In genomic region chr14:23181946-23182345, GRCh38 we compare ENCODE assay signal across 11 cellular contexts. TPM values are rescaled to one million over a fixed set of nuclear protein-coding genes. Genes with fewer than 3 reads are reported as not detected.
DNase-seq lines count a peak whose midpoint lies in the region; ATAC-seq and TF ChIP-seq lines count a peak whose summit lies in the region.
"Had no signal": no experiment of that assay in that cellular context is flagged by ENCODE, and none has a peak within 500 bp of the region (broad histone marks: within the 10 kb centered on the region; RNA-seq: fewer than 3 reads in every experiment).

No MANE protein-coding gene starts in this region.

- TF ChIP-seq CTCF in H9 (conservative IDR thresholded peaks at IDR 0.05) (no peak), kidney epithelial cell (IDR thresholded peaks at IDR 0.05; ENCODE audit: insufficient read depth, low read length, poor library complexity, severe bottlenecking) (no peak), spleen (IDR thresholded peaks at IDR 0.05 in 8 of 11, conservative IDR thresholded peaks at IDR 0.05 in 3 of 11) (no peak)

- no peak overlapping the region for H3T11ph ChIP-seq in H9 (ENCODE audit: low read length)

- H3K4me1 ChIP-seq in H9 (ENCODE audit: insufficient read depth, low read length) (no peaks in the 10 kb centered on the region), spleen (peaks cover 4 to 40% (median 19%) of the 10 kb centered on the region in 6 donors)

- no peak overlapping the region for H4K91ac ChIP-seq in H9 (ENCODE audit: insufficient read length, low read depth, low read length)

- no peak overlapping the region for H3K4me3 Mint-ChIP-seq in H9
- no peak overlapping the region for H3K4me3 Mint-ChIP-seq in activated T-helper 1 cell treated with anti-CD3 and anti-CD28 coated beads, Interleukin-12 subunit alpha, Interleukin-12 subunit beta, Interleukin-2, Interleukin-4 antibody, amounts not matched to agents 30 ng/mL and 10 ng/mL and 1 ng/mL, durations not matched to agents 14 hours and 24 hours and 36 hours
- H3K4me3 Mint-ChIP-seq: activated B cell treated with CpG ODN at 0.5 μM for 24 hours had no signal

- H3K79me2 ChIP-seq in H9 (ENCODE audit: insufficient read depth, low read length), result peaks cover 20% of the 10 kb centered on the region; the same call in 1 of the 2 replicates

- peaks cover 7% of the 10 kb centered on the region for H3K23me2 ChIP-seq in H9 (ENCODE audit: insufficient read length, low read depth, low read length, poor library complexity, severe bottlenecking)

- no peaks in the 10 kb centered on the region for H3K9me3 ChIP-seq in H9 (ENCODE audit: control insufficient read depth, low read depth, low read length)
- no peaks in the 10 kb centered on the region for H3K9me3 ChIP-seq in spleen

- peaks cover 19 to 31% of the 10 kb centered on the region in 2 experiments for H3K4me1 Mint-ChIP-seq in H9
- no peaks in the 10 kb centered on the region for H3K4me1 Mint-ChIP-seq in activated T-helper 1 cell treated with anti-CD3 and anti-CD28 coated beads, Interleukin-12 subunit alpha, Interleukin-12 subunit beta, Interleukin-2, Interleukin-4 antibody, amounts not matched to agents 30 ng/mL and 10 ng/mL and 1 ng/mL, durations not matched to agents 14 hours and 24 hours and 36 hours (ENCODE audit: low read depth)

- H2AK5ac ChIP-seq in H9 (ENCODE audit: insufficient read length, low read length), result no peak overlapping the region

- no peak overlapping the region for H2BK20ac ChIP-seq in H9 (ENCODE audit: low read depth, low read length, poor library complexity, severe bottlenecking)

- H2BK5ac ChIP-seq in H9 (ENCODE audit: insufficient read length, low read length), result no peak overlapping the region

- no peak overlapping the region for H4K5ac ChIP-seq in H9 (ENCODE audit: insufficient read length, low read depth, low read length)

- H3K36me3 Mint-ChIP-seq in H9 (ENCODE audit: insufficient read depth in 1 of 3, low read depth in 3 of 3), result peaks cover 0 to 14% (median 13%) of the 10 kb centered on the region in 3 experiments; a peak in 5 of 7 replicates
- H3K36me3 Mint-ChIP-seq in activated T-helper 1 cell treated with anti-CD3 and anti-CD28 coated beads, Interleukin-12 subunit alpha, Interleukin-12 subunit beta, Interleukin-2, Interleukin-4 antibody, amounts not matched to agents 30 ng/mL and 10 ng/mL and 1 ng/mL, durations not matched to agents 14 hours and 24 hours and 36 hours (ENCODE audit: low read depth), result no peaks in the 10 kb centered on the region

- no peak overlapping the region for H2BK15ac ChIP-seq in H9 (ENCODE audit: low read depth, low read length)

- H2AFZ ChIP-seq in H9 (ENCODE audit: low read length), result no peak overlapping the region

- DNase-seq in H9, result no peak
- DNase-seq in caudate nucleus (lab: John Stamatoyannopoulos, UW), result no peak
- no peak for DNase-seq in kidney epithelial cell (ENCODE audit: low read depth)
- no peak for DNase-seq in spleen
- no peak for DNase-seq in NCI-H774 (lab: John Stamatoyannopoulos, UW)
- DNase-seq in ACHN, result no peak
- no peak for DNase-seq in activated T-helper 1 cell treated with anti-CD3 and anti-CD28 coated beads, Interleukin-12 subunit alpha, Interleukin-12 subunit beta, Interleukin-2, Interleukin-4 antibody, amounts not matched to agents 30 ng/mL and 10 ng/mL and 1 ng/mL, durations not matched to agents 14 hours and 24 hours and 36 hours (ENCODE audit: low spot score)

- H3K4ac ChIP-seq in H9 (ENCODE audit: low read depth, low read length), result no peak overlapping the region

- H4K8ac ChIP-seq in H9 (replicated peaks; ENCODE audit: insufficient read length, low read depth, low read length), result no peak overlapping the region

- H3K27me3 ChIP-seq in H9 (ENCODE audit: insufficient read depth, low read length) (no peaks in the 10 kb centered on the region), kidney epithelial cell (ENCODE audit: control insufficient read depth, insufficient read depth, low read length) (peaks cover 5% of the 10 kb centered on the region), spleen (replicated peaks in 1 of 7) (peaks cover 0 to 30% (median 0%) of the 10 kb centered on the region in 7 donors)

- no peaks in the 10 kb centered on the region for H4K20me1 ChIP-seq in H9 (ENCODE audit: control insufficient read depth, insufficient read depth, insufficient read length)

- no peak overlapping the region for H2BK120ac ChIP-seq in H9 (ENCODE audit: low read depth, low read length, poor library complexity, severe bottlenecking)

- H3K27ac ChIP-seq in H9 (ENCODE audit: insufficient read length, low read depth, low read length) (no peak overlapping the region), caudate nucleus (ENCODE audit: low read depth, low read length) (peak overlapping the region; percentile 55), spleen (peak overlapping the region in 4 of 8 donors; percentile 34 to 62 (median 56))

- in situ Hi-C loops in ACHN (cut with HindIII; ENCODE audit: low pct_ligation_motif_present, low pct_unique_long_range_greater_than_20kb, low sequenced_read_pairs), result no loop called here

- peaks cover 3% of the 10 kb centered on the region for H3K79me1 ChIP-seq in H9 (ENCODE audit: insufficient read depth, low read depth, low read length, poor library complexity, severe bottlenecking)

- H3K9me3 Mint-ChIP-seq in H9, result no peaks in the 10 kb centered on the region
- H3K9me3 Mint-ChIP-seq in activated T-helper 1 cell treated with anti-CD3 and anti-CD28 coated beads, Interleukin-12 subunit alpha, Interleukin-12 subunit beta, Interleukin-2, Interleukin-4 antibody, amounts not matched to agents 30 ng/mL and 10 ng/mL and 1 ng/mL, durations not matched to agents 14 hours and 24 hours and 36 hours, result no peaks in the 10 kb centered on the region
- H3K9me3 Mint-ChIP-seq: activated B cell treated with CpG ODN at 0.5 μM for 24 hours; activated T-helper 2 cell treated with anti-CD3 and anti-CD28 coated beads, Interferon-gamma antibody, Interleukin-2, Interleukin-4, amounts not matched to agents 10 μg/mL and 5 μg/mL and 100 μg/mL, durations not matched to agents 14 hours and 24 hours and 36 hours had no signal

- intact Hi-C loops in spleen (cut with DNase I; ENCODE audit: low total_unique reads), result no loop called here
- intact Hi-C loops in activated T-helper 1 cell treated with anti-CD3 and anti-CD28 coated beads, Interleukin-12 subunit alpha, Interleukin-12 subunit beta, Interleukin-2, Interleukin-4 antibody, amounts not matched to agents 30 ng/mL and 10 ng/mL and 1 ng/mL, durations not matched to agents 14 hours and 24 hours and 36 hours (cut with micrococcal nuclease), result loop anchor here (10.0 kb wide), 1 partner anchor 187 kb away; no protein-coding TSS in a partner anchor

- TF ChIP-seq POLR2A in spleen (IDR thresholded peaks at IDR 0.05), result no peak

- no peak overlapping the region for H2BK12ac ChIP-seq in H9 (ENCODE audit: insufficient read length, low read depth, low read length)

- ATAC-seq in HG03521 (IDR thresholded peaks at IDR 0.05; ENCODE audit: unreplicated experiment), result no peak

- no peak overlapping the region for H3K14ac ChIP-seq in H9 (ENCODE audit: insufficient read depth, low read length)

- no peaks in the 10 kb centered on the region for H3K27me3 Mint-ChIP-seq in H9 (ENCODE audit: low read depth)
- H3K27me3 Mint-ChIP-seq in activated T-helper 1 cell treated with anti-CD3 and anti-CD28 coated beads, Interleukin-12 subunit alpha, Interleukin-12 subunit beta, Interleukin-2, Interleukin-4 antibody, amounts not matched to agents 30 ng/mL and 10 ng/mL and 1 ng/mL, durations not matched to agents 14 hours and 24 hours and 36 hours (ENCODE audit: insufficient read depth), result peaks cover 39% of the 10 kb centered on the region

- H3K36me3 ChIP-seq in kidney epithelial cell (ENCODE audit: control insufficient read depth, insufficient read depth, low read length), result no peaks in the 10 kb centered on the region
- H3K36me3 ChIP-seq in spleen, result no peaks in the 10 kb centered on the region

- peak overlapping the region; percentile 41 for H3K9ac ChIP-seq in H9 (ENCODE audit: extremely low read depth, insufficient read length, low read length)

- no peak overlapping the region for H3K23ac ChIP-seq in H9 (ENCODE audit: insufficient read length, low read depth, low read length)

- no peak overlapping the region for H3K18ac ChIP-seq in H9 (ENCODE audit: insufficient read length, low read depth, low read length)

- peak overlapping the region; percentile 87 for H3K4me2 ChIP-seq in H9 (ENCODE audit: insufficient read depth, insufficient read length, low read length)

- H3K27ac Mint-ChIP-seq in H9, result peak overlapping the region in 1 of 3 experiments; percentile 91; a peak in 4 of 7 replicates
- H3K27ac Mint-ChIP-seq in activated T-helper 1 cell treated with anti-CD3 and anti-CD28 coated beads, Interleukin-12 subunit alpha, Interleukin-12 subunit beta, Interleukin-2, Interleukin-4 antibody, amounts not matched to agents 30 ng/mL and 10 ng/mL and 1 ng/mL, durations not matched to agents 14 hours and 24 hours and 36 hours, result no peak overlapping the region
- H3K27ac Mint-ChIP-seq: activated B cell treated with CpG ODN at 0.5 μM for 24 hours; activated T-helper 2 cell treated with anti-CD3 and anti-CD28 coated beads, Interferon-gamma antibody, Interleukin-2, Interleukin-4, amounts not matched to agents 10 μg/mL and 5 μg/mL and 100 μg/mL, durations not matched to agents 14 hours and 24 hours and 36 hours had no signal

- H3K56ac ChIP-seq in H9 (ENCODE audit: insufficient read length, low read depth, low read length), result no peak overlapping the region

- H3K4me3 ChIP-seq in kidney epithelial cell (ENCODE audit: low read depth, low read length) (peak overlapping the region; percentile 48), spleen (peak overlapping the region; percentile 8 to 70 (median 45))

- no CpG with 5 or more reads among the region's 4 CpGs for WGBS in H9 (ENCODE audit: extremely low coverage, insufficient read length, low lambda C conversion rate)
- WGBS in spleen, 5 donors, result 49 to 62% (median 61%) methylated on average over 4 of the region's 4 CpGs

RNA-seq across cellular contexts. Expression of gene SLC7A8, which starts 1.5 kb away (rescaled TPM):
- total RNA-seq in H9 (2021), result 77.9 and 84.5 TPM in 2 replicates
- total RNA-seq in kidney epithelial cell, result 2.3 and 3.5 TPM in 2 replicates
- 100 to 1,000 TPM in 1 of 7 donors, 10 to 100 TPM in 6; 23.5 to 106 (median 68.0) TPM for total RNA-seq in spleen
- polyA plus RNA-seq in spleen, result 1 to 10 TPM; 3.5 to 8.7 (median 6.7) TPM
- total RNA-seq in activated T-helper 1 cell treated with anti-CD3 and anti-CD28 coated beads, Interleukin-12 subunit alpha, Interleukin-12 subunit beta, Interleukin-2, Interleukin-4 antibody, amounts not matched to agents 30 ng/mL and 10 ng/mL and 1 ng/mL, durations not matched to agents 14 hours and 24 hours and 36 hours, result not detected in 2 replicates

RNA-seq across cellular contexts. Expression of gene RNF212B, which starts 55.8 kb away (rescaled TPM):
- total RNA-seq in H9 (2021) (0.15 and 0.39 TPM in 2 replicates), kidney epithelial cell (not detected in 2 replicates), spleen (not detected)
- polyA plus RNA-seq in spleen, result not detected
- not detected in 2 replicates for total RNA-seq in activated T-helper 1 cell treated with anti-CD3 and anti-CD28 coated beads, Interleukin-12 subunit alpha, Interleukin-12 subunit beta, Interleukin-2, Interleukin-4 antibody, amounts not matched to agents 30 ng/mL and 10 ng/mL and 1 ng/mL, durations not matched to agents 14 hours and 24 hours and 36 hours
- total RNA-seq: activated B cell treated with CpG ODN at 0.5 μM for 24 hours; activated T-helper 2 cell treated with anti-CD3 and anti-CD28 coated beads, Interferon-gamma antibody, Interleukin-2, Interleukin-4, amounts not matched to agents 10 μg/mL and 5 μg/mL and 100 μg/mL, durations not matched to agents 14 hours and 24 hours and 36 hours; posterior vena cava had no signal
